ENCODE assay signal across 11 cellular contexts in genomic region chr5:448061-448765, GRCh38. TPM values are rescaled to one million over a fixed set of nuclear protein-coding genes. Genes with fewer than 3 reads are reported as not detected.
DNase-seq lines count a peak whose midpoint lies in the region; ATAC-seq and TF ChIP-seq lines count a peak whose summit lies in the region.
"Had no signal": no experiment of that assay in that cellular context is flagged by ENCODE, and none has a peak within 500 bp of the region (broad histone marks: within the 10 kb centered on the region; RNA-seq: fewer than 3 reads in every experiment).

No MANE protein-coding gene starts in this region.

- intact Hi-C loops in heart left ventricle (cut with DNase I), result loop anchor here in 5 of 10 donors (10.0 kb wide), 1 partner anchor 457 kb away; no protein-coding TSS in a partner anchor
- intact Hi-C loops in activated T-helper 1 cell treated with anti-CD3 and anti-CD28 coated beads, Interleukin-12 subunit alpha, Interleukin-12 subunit beta, Interleukin-2, Interleukin-4 antibody, amounts not matched to agents 30 ng/mL and 10 ng/mL and 1 ng/mL, durations not matched to agents 14 hours and 24 hours and 36 hours (cut with micrococcal nuclease), result loop anchor here (10.0 kb wide), 1 partner anchor 167 kb away; the partner anchor contains the start of gene CEP72

- H3K27ac ChIP-seq in H9 (ENCODE audit: insufficient read length, low read depth, low read length), result no peak overlapping the region
- peak overlapping the region in 1 of 12 donors; percentile 66 for H3K27ac ChIP-seq in heart left ventricle
- no peak overlapping the region for H3K27ac ChIP-seq in trophoblast cell (ENCODE audit: low read depth, low read length)

- no peak overlapping the region for H4K8ac ChIP-seq in H9 (replicated peaks; ENCODE audit: insufficient read length, low read depth, low read length)
- no peak overlapping the region for H4K8ac ChIP-seq in trophoblast cell (ENCODE audit: low read depth, low read length)

- H3K27me3 ChIP-seq in H9 (ENCODE audit: insufficient read depth, low read length) (no peaks in the 10 kb centered on the region), heart left ventricle (no peaks in the 10 kb centered on the region), trophoblast cell (ENCODE audit: insufficient read depth, low read length) (no peaks in the 10 kb centered on the region)

- peaks cover 10 to 16% of the 10 kb centered on the region in 2 experiments for H3K9me3 Mint-ChIP-seq in H9
- peaks cover 32% of the 10 kb centered on the region for H3K9me3 Mint-ChIP-seq in activated T-helper 1 cell treated with anti-CD3 and anti-CD28 coated beads, Interleukin-12 subunit alpha, Interleukin-12 subunit beta, Interleukin-2, Interleukin-4 antibody, amounts not matched to agents 30 ng/mL and 10 ng/mL and 1 ng/mL, durations not matched to agents 14 hours and 24 hours and 36 hours

- H3K14ac ChIP-seq in H9 (ENCODE audit: insufficient read depth, low read length) (no peak overlapping the region), trophoblast cell (ENCODE audit: low read length) (no peak overlapping the region)

- no peak overlapping the region for H2AK5ac ChIP-seq in H9 (ENCODE audit: insufficient read length, low read length)
- H2AK5ac ChIP-seq in trophoblast cell (ENCODE audit: low read length), result no peak overlapping the region

- H3K4ac ChIP-seq in H9 (ENCODE audit: low read depth, low read length), result no peak overlapping the region
- no peak overlapping the region for H3K4ac ChIP-seq in trophoblast cell (ENCODE audit: low read depth, low read length)

- H3K79me1 ChIP-seq in H9 (ENCODE audit: insufficient read depth, low read depth, low read length, poor library complexity, severe bottlenecking) (peaks cover 10% of the 10 kb centered on the region), trophoblast cell (ENCODE audit: low read length) (peaks cover 1% of the 10 kb centered on the region)

- H3K9me3 ChIP-seq in H9 (ENCODE audit: control insufficient read depth, low read depth, low read length) (no peaks in the 10 kb centered on the region), T-helper 17 cell (ENCODE audit: control insufficient read depth, low read length, poor library complexity, severe bottlenecking) (no peaks in the 10 kb centered on the region), heart left ventricle (peaks cover 0 to 26% (median 13%) of the 10 kb centered on the region in 12 donors), trophoblast cell (ENCODE audit: insufficient read depth, low read depth, low read length) (peaks cover 5% of the 10 kb centered on the region)

- no CpG with 5 or more reads among the region's 21 CpGs for WGBS in H9 (ENCODE audit: extremely low coverage, insufficient read length, low lambda C conversion rate)
- WGBS in heart left ventricle, 4 donors, result 88 to 92% (median 89%) methylated on average over 21 of the region's 21 CpGs
- no CpG with 5 or more reads among the region's 21 CpGs for WGBS in trophoblast cell (ENCODE audit: extremely low coverage, insufficient coverage, insufficient read length)

- no peaks in the 10 kb centered on the region for H3K4me1 ChIP-seq in H9 (ENCODE audit: insufficient read depth, low read length)
- peaks cover 3 to 35% (median 8%) of the 10 kb centered on the region in 12 donors for H3K4me1 ChIP-seq in heart left ventricle
- H3K4me1 ChIP-seq in trophoblast cell (ENCODE audit: control insufficient read depth in 1 of 2, insufficient read depth in 2 of 2, low read length in 2 of 2), result peaks cover 6 to 7% of the 10 kb centered on the region in 2 experiments

- H2AFZ ChIP-seq in H9 (ENCODE audit: low read length), result no peak overlapping the region
- no peak overlapping the region for H2AFZ ChIP-seq in trophoblast cell (ENCODE audit: insufficient read depth, low read length, poor library complexity)

- no peak overlapping the region for H4K12ac ChIP-seq in trophoblast cell (ENCODE audit: low read depth, low read length)

- H3K4me3 Mint-ChIP-seq in H9 (no peak overlapping the region), T-helper 17 cell (peak overlapping the region; percentile 25)
- H3K4me3 Mint-ChIP-seq in activated T-helper 1 cell treated with anti-CD3 and anti-CD28 coated beads, Interleukin-12 subunit alpha, Interleukin-12 subunit beta, Interleukin-2, Interleukin-4 antibody, amounts not matched to agents 30 ng/mL and 10 ng/mL and 1 ng/mL, durations not matched to agents 14 hours and 24 hours and 36 hours, result no peak overlapping the region

- no peak overlapping the region for H3T11ph ChIP-seq in H9 (ENCODE audit: low read length)

- H2BK120ac ChIP-seq in H9 (ENCODE audit: low read depth, low read length, poor library complexity, severe bottlenecking), result no peak overlapping the region
- no peak overlapping the region for H2BK120ac ChIP-seq in trophoblast cell (ENCODE audit: insufficient read depth, low read length, poor library complexity)

- no peak overlapping the region for H3K56ac ChIP-seq in H9 (ENCODE audit: insufficient read length, low read depth, low read length)

- H2BK20ac ChIP-seq in H9 (ENCODE audit: low read depth, low read length, poor library complexity, severe bottlenecking), result no peak overlapping the region

- H4K5ac ChIP-seq in H9 (ENCODE audit: insufficient read length, low read depth, low read length), result no peak overlapping the region

- TF ChIP-seq POLR2A in heart left ventricle (IDR thresholded peaks at IDR 0.05), result no peak

- peaks cover 58 to 70% (median 70%) of the 10 kb centered on the region in 3 experiments for H3K36me3 Mint-ChIP-seq in H9 (ENCODE audit: insufficient read depth in 1 of 3, low read depth in 3 of 3)
- H3K36me3 Mint-ChIP-seq in T-helper 17 cell (ENCODE audit: low read depth), result peaks cover 29% of the 10 kb centered on the region
- peaks cover 73% of the 10 kb centered on the region for H3K36me3 Mint-ChIP-seq in activated T-helper 1 cell treated with anti-CD3 and anti-CD28 coated beads, Interleukin-12 subunit alpha, Interleukin-12 subunit beta, Interleukin-2, Interleukin-4 antibody, amounts not matched to agents 30 ng/mL and 10 ng/mL and 1 ng/mL, durations not matched to agents 14 hours and 24 hours and 36 hours (ENCODE audit: low read depth)

- no peaks in the 10 kb centered on the region for H4K20me1 ChIP-seq in H9 (ENCODE audit: control insufficient read depth, insufficient read depth, insufficient read length)

- DNase-seq in H9 (peak; percentile 14), T-helper 17 cell (no peak), heart left ventricle (peak in 4 of 5 donors; percentile 44 to 81 (median 51)), trophoblast cell (peak; percentile 20 to 23), NCI-H1092 (lab: John Stamatoyannopoulos, UW) (no peak), islet precursor cell (no peak)
- DNase-seq in activated T-helper 1 cell treated with anti-CD3 and anti-CD28 coated beads, Interleukin-12 subunit alpha, Interleukin-12 subunit beta, Interleukin-2, Interleukin-4 antibody, amounts not matched to agents 30 ng/mL and 10 ng/mL and 1 ng/mL, durations not matched to agents 14 hours and 24 hours and 36 hours (ENCODE audit: low spot score), result no peak
- DNase-seq: NCI-H1105 treated with DMSO at 0.1 percent for 48 hours, T-helper 2 cell had no signal

- no peak overlapping the region for H2BK15ac ChIP-seq in H9 (ENCODE audit: low read depth, low read length)

- H2BK5ac ChIP-seq in H9 (ENCODE audit: insufficient read length, low read length) (no peak overlapping the region), trophoblast cell (ENCODE audit: low read depth, low read length, poor library complexity) (no peak overlapping the region)

- no peak overlapping the region for H3K9ac ChIP-seq in H9 (ENCODE audit: extremely low read depth, insufficient read length, low read length)
- H3K9ac ChIP-seq in trophoblast cell (ENCODE audit: low read length), result no peak overlapping the region

- H3K18ac ChIP-seq in H9 (ENCODE audit: insufficient read length, low read depth, low read length), result no peak overlapping the region
- no peak overlapping the region for H3K18ac ChIP-seq in trophoblast cell (ENCODE audit: low read length)

- H2BK12ac ChIP-seq in H9 (ENCODE audit: insufficient read length, low read depth, low read length) (no peak overlapping the region), trophoblast cell (ENCODE audit: low read length) (no peak overlapping the region)

- H3K79me2 ChIP-seq in H9 (ENCODE audit: insufficient read depth, low read length), result peaks cover 6% of the 10 kb centered on the region; the same call in 1 of the 2 replicates
- H3K79me2 ChIP-seq in trophoblast cell (ENCODE audit: control insufficient read depth, insufficient read depth, low read length, poor library complexity), result peaks cover 7% of the 10 kb centered on the region

- TF ChIP-seq CTCF in H9 (conservative IDR thresholded peaks at IDR 0.05) (no peak), heart left ventricle (IDR thresholded peaks at IDR 0.05) (no peak)

- no peak overlapping the region for H3K27ac Mint-ChIP-seq in H9
- peak overlapping the region; percentile 71 for H3K27ac Mint-ChIP-seq in T-helper 17 cell
- H3K27ac Mint-ChIP-seq in activated T-helper 1 cell treated with anti-CD3 and anti-CD28 coated beads, Interleukin-12 subunit alpha, Interleukin-12 subunit beta, Interleukin-2, Interleukin-4 antibody, amounts not matched to agents 30 ng/mL and 10 ng/mL and 1 ng/mL, durations not matched to agents 14 hours and 24 hours and 36 hours, result no peak overlapping the region
- H3K27ac Mint-ChIP-seq: progenitor cell of endocrine pancreas had no signal

- H3K4me1 Mint-ChIP-seq in H9 (peaks cover 7 to 8% of the 10 kb centered on the region in 2 experiments; a peak in 3 of 4 replicates), T-helper 17 cell (peaks cover 39% of the 10 kb centered on the region)
- H3K4me1 Mint-ChIP-seq in activated T-helper 1 cell treated with anti-CD3 and anti-CD28 coated beads, Interleukin-12 subunit alpha, Interleukin-12 subunit beta, Interleukin-2, Interleukin-4 antibody, amounts not matched to agents 30 ng/mL and 10 ng/mL and 1 ng/mL, durations not matched to agents 14 hours and 24 hours and 36 hours (ENCODE audit: low read depth), result peaks cover 46% of the 10 kb centered on the region

- peak; percentile 39 for ATAC-seq in T-helper 17 cell
- peak in 3 of 4 donors; percentile 9 to 85 (median 76) for ATAC-seq in heart left ventricle
- no peak for ATAC-seq in HG02884 (IDR thresholded peaks at IDR 0.05; ENCODE audit: unreplicated experiment)

- peaks cover 5% of the 10 kb centered on the region for H3K23me2 ChIP-seq in H9 (ENCODE audit: insufficient read length, low read depth, low read length, poor library complexity, severe bottlenecking)

- no peaks in the 10 kb centered on the region for H3K27me3 Mint-ChIP-seq in H9 (ENCODE audit: low read depth)
- H3K27me3 Mint-ChIP-seq in T-helper 17 cell, result no peaks in the 10 kb centered on the region
- no peaks in the 10 kb centered on the region for H3K27me3 Mint-ChIP-seq in activated T-helper 1 cell treated with anti-CD3 and anti-CD28 coated beads, Interleukin-12 subunit alpha, Interleukin-12 subunit beta, Interleukin-2, Interleukin-4 antibody, amounts not matched to agents 30 ng/mL and 10 ng/mL and 1 ng/mL, durations not matched to agents 14 hours and 24 hours and 36 hours (ENCODE audit: insufficient read depth)
- H3K27me3 Mint-ChIP-seq: progenitor cell of endocrine pancreas had no signal

- H3K36me3 ChIP-seq in heart left ventricle, result peaks cover 0 to 75% (median 67%) of the 10 kb centered on the region in 9 donors
- peaks cover 23 to 30% of the 10 kb centered on the region in 2 experiments for H3K36me3 ChIP-seq in trophoblast cell (ENCODE audit: control insufficient read depth in 1 of 2, insufficient read depth in 2 of 2, low read length in 2 of 2)

- H3K23ac ChIP-seq in H9 (ENCODE audit: insufficient read length, low read depth, low read length) (no peak overlapping the region), trophoblast cell (ENCODE audit: low read length) (no peak overlapping the region)

- H3K4me2 ChIP-seq in H9 (ENCODE audit: insufficient read depth, insufficient read length, low read length) (no peak overlapping the region), trophoblast cell (ENCODE audit: low read length) (no peak overlapping the region)

- H4K91ac ChIP-seq in H9 (ENCODE audit: insufficient read length, low read depth, low read length) (no peak overlapping the region), trophoblast cell (ENCODE audit: low read depth, low read length) (no peak overlapping the region)

- no peak overlapping the region for H3K4me3 ChIP-seq in heart left ventricle
- peak overlapping the region; percentile 8 for H3K4me3 ChIP-seq in trophoblast cell (ENCODE audit: low read depth, low read length)

RNA-seq across cellular contexts. Expression of gene EXOC3, which starts 5.2 kb away (rescaled TPM):
- total RNA-seq in H9 (2021) (36.7 and 37.6 TPM in 2 replicates), T-helper 17 cell (10 to 100 TPM; 71.3 to 86.3 TPM), heart left ventricle (10 to 100 TPM; 33.6 to 45.5 (median 42.8) TPM)
- 10 to 100 TPM; 20.6 to 45.4 TPM for polyA plus RNA-seq in heart left ventricle
- 24.0 and 24.2 TPM in 2 replicates for polyA plus RNA-seq in trophoblast cell (2013)
- total RNA-seq in activated T-helper 1 cell treated with anti-CD3 and anti-CD28 coated beads, Interleukin-12 subunit alpha, Interleukin-12 subunit beta, Interleukin-2, Interleukin-4 antibody, amounts not matched to agents 30 ng/mL and 10 ng/mL and 1 ng/mL, durations not matched to agents 14 hours and 24 hours and 36 hours, result 59.6 and 62.0 TPM in 2 replicates

Comparison
In these comparisons a context has a peak if more than half of its experiments do, and no peak if none do; other contexts are left out.
1. DNase-seq: peak in H9 (single experiment), heart left ventricle (4 of 5) and trophoblast cell (2 of 2); none in T-helper 17 cell (0 of 3), NCI-H1092 (single experiment), islet precursor cell (single experiment) and activated T-helper 1 cell treated with anti-CD3 and anti-CD28 coated beads, Interleukin-12 subunit alpha, Interleukin-12 subunit beta, Interleukin-2, Interleukin-4 antibody, amounts not matched to agents 30 ng/mL and 10 ng/mL and 1 ng/mL, durations not matched to agents 14 hours and 24 hours and 36 hours (single experiment).